13 cellular contexts compared by ENCODE assay signal in the genomic region with DNA sequence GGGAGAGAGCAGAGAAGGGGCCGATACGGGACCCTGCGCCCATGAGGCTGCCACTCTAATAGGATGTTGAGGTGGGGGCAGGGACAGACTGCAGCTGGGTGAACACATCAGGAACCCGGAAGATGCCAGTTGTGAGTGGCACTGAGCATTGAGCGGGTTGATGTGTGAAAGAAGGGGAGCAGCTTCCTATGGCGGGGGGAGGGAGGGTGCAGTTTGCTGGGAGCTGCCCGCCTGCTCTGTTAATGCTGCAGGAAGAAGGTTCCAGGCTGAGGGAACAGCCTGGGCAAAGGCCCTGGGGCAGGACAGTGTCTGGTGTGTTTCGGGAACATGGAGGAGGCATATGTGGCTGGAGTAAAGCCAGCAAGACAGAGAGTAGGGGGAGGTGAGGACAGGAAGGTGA. TPM values are rescaled to one million over a fixed set of nuclear protein-coding genes. Genes with fewer than 3 reads are reported as not detected.
DNase-seq lines count a peak whose midpoint lies in the region; ATAC-seq, FAIRE-seq and TF ChIP-seq lines count a peak whose summit lies in the region.
"Had no signal": no experiment of that assay in that cellular context is flagged by ENCODE, and none has a peak within 500 bp of the region (broad histone marks: within the 10 kb centered on the region; RNA-seq: fewer than 3 reads in every experiment).

No MANE protein-coding gene starts in this region.

- peaks cover 90% of the 10 kb centered on the region for H3K79me2 ChIP-seq in GM23338 (replicated peaks; ENCODE audit: insufficient read depth)

- peak overlapping the region; percentile 55; the same call in 1 of the 2 replicates for H3K27ac Mint-ChIP-seq in GM23338
- H3K27ac Mint-ChIP-seq in naive thymus-derived CD8-positive, alpha-beta T cell: peak overlapping the region; percentile 68 to 92 (median 84)

- H3K4me2 ChIP-seq in BLaER1 (peak overlapping the region; percentile 84), GM23338 (no peak overlapping the region)

- H3K27ac ChIP-seq in BLaER1: peak overlapping the region; percentile 89
- H3K27ac ChIP-seq in GM23338 (ENCODE audit: low read depth): no peak overlapping the region
- H3K27ac ChIP-seq in cingulate gyrus (ENCODE audit: low read depth, low read length): peak overlapping the region; percentile 88
- H3K27ac ChIP-seq: SJCRH30 had no signal

- no peak overlapping the region for H3K4me3 Mint-ChIP-seq in GM23338
- H3K4me3 Mint-ChIP-seq in naive thymus-derived CD8-positive, alpha-beta T cell: peak overlapping the region in 7 of 10 donors; percentile 28 to 77 (median 47)

- no peak for FAIRE-seq in GM19239 (lab: Jason Lieb, UNC)
- FAIRE-seq: astrocyte, urothelium cell line had no signal

- H3K9ac ChIP-seq in BLaER1: peak overlapping the region; percentile 75

- H3F3A ChIP-seq in GM23338 (replicated peaks; ENCODE audit: low read depth): peaks cover 5% of the 10 kb centered on the region; the same call in 1 of the 2 replicates

- H3K4me1 ChIP-seq in BLaER1 (peaks cover 99% of the 10 kb centered on the region), GM23338 (ENCODE audit: insufficient read depth) (peaks cover 9% of the 10 kb centered on the region)

- peaks cover 98% of the 10 kb centered on the region for H4K20me1 ChIP-seq in BLaER1
- peaks cover 46% of the 10 kb centered on the region for H4K20me1 ChIP-seq in GM23338 (replicated peaks; ENCODE audit: insufficient read depth)

- ATAC-seq in GM23338 (no peak), GM21423 (IDR thresholded peaks at IDR 0.05; ENCODE audit: unreplicated experiment) (no peak)
- peak; percentile 43 to 62 for ATAC-seq in naive thymus-derived CD8-positive, alpha-beta T cell

- H3K27me3 ChIP-seq in BLaER1 (no peaks in the 10 kb centered on the region), GM23338 (ENCODE audit: insufficient read depth) (no peaks in the 10 kb centered on the region)
- H3K27me3 ChIP-seq: SJCRH30 had no signal

- peaks cover 37% of the 10 kb centered on the region for H3K4me1 Mint-ChIP-seq in GM23338
- H3K4me1 Mint-ChIP-seq in naive thymus-derived CD8-positive, alpha-beta T cell: peaks cover 25 to 87% (median 69%) of the 10 kb centered on the region in 4 donors

- no peaks in the 10 kb centered on the region for H3K9me2 ChIP-seq in GM23338 (ENCODE audit: insufficient read depth)

- H3K9me3 Mint-ChIP-seq in GM23338: no peaks in the 10 kb centered on the region; the same call in 1 of the 3 replicates
- H3K9me3 Mint-ChIP-seq in naive thymus-derived CD8-positive, alpha-beta T cell: no peaks in the 10 kb centered on the region

- peaks cover 23% of the 10 kb centered on the region for H3K27me3 Mint-ChIP-seq in GM23338 (ENCODE audit: insufficient read depth, low read depth, poor library complexity)
- no peaks in the 10 kb centered on the region for H3K27me3 Mint-ChIP-seq in naive thymus-derived CD8-positive, alpha-beta T cell

- POLR2A ChIA-PET in naive thymus-derived CD8-positive, alpha-beta T cell (lab: Charles Lee): interaction anchor here (0.6 kb wide), 1 partner anchor 17 kb away, joined by 3 read pairs; no protein-coding TSS in a partner anchor

- no peaks in the 10 kb centered on the region for H3K9me3 ChIP-seq in BLaER1
- H3K9me3 ChIP-seq: prostate gland, SJCRH30 had no signal

- DNase-seq in GM23338 (ENCODE audit: low spot score) (no peak), NCI-H187 treated with DMSO at 0.1 percent for 48 hours (lab: John Stamatoyannopoulos, UW) (no peak), GM19239 (ENCODE audit: insufficient read length, low spot score) (no peak), NCI-H1417 treated with DMSO at 0.1 percent for 48 hours (lab: John Stamatoyannopoulos, UW) (no peak)
- DNase-seq in naive thymus-derived CD8-positive, alpha-beta T cell: no peak
- DNase-seq: activated CD4-positive, alpha-beta T cell treated with anti-CD3 and anti-CD28 coated beads, Interleukin-2, amount 50 U/mL, for 1 hour; SJCRH30 had no signal

- H3K4me3 ChIP-seq in BLaER1: no peak overlapping the region; the same call in 1 of the 2 replicates
- no peak overlapping the region for H3K4me3 ChIP-seq in GM23338
- H3K4me3 ChIP-seq: prostate gland, SJCRH30 had no signal

- no peak for TF ChIP-seq CTCF in GM23338 (conservative IDR thresholded peaks at IDR 0.05; ENCODE audit: low read depth in 2 of 2)

- 0 out of 3 replicates have a peak, but pooled peaks cover under 1% of the 10 kb centered on the region for H3K36me3 Mint-ChIP-seq in GM23338 (ENCODE audit: low read depth)
- no peaks in the 10 kb centered on the region for H3K36me3 Mint-ChIP-seq in naive thymus-derived CD8-positive, alpha-beta T cell

- H3K36me3 ChIP-seq in BLaER1: peaks cover 13% of the 10 kb centered on the region; the same call in 1 of the 2 replicates
- no peaks in the 10 kb centered on the region; the same call in 1 of the 2 replicates for H3K36me3 ChIP-seq in GM23338 (ENCODE audit: insufficient read depth)
- H3K36me3 ChIP-seq: prostate gland, SJCRH30 had no signal

- no peak overlapping the region for H2AFZ ChIP-seq in GM23338

TF ChIP-seq in GM23338, 12 proteins besides CTCF, POLR2A, EP300 and RAD21 (continues in another document):
- TF ChIP-seq STAT1 (IDR thresholded peaks at IDR 0.05; ENCODE audit: unreplicated experiment) (no peak), JUNB (IDR thresholded peaks at IDR 0.05; ENCODE audit: unreplicated experiment) (no peak), REST (IDR thresholded peaks at IDR 0.05; ENCODE audit: unreplicated experiment) (no peak), ZNF331 (CRISPR knock-in tag; IDR thresholded peaks at IDR 0.05; ENCODE audit: low read depth) (no peak), CREB1 (CRISPR knock-in tag; IDR thresholded peaks at IDR 0.05; ENCODE audit: low read depth) (no peak), EZH2phosphoT487 (IDR thresholded peaks at IDR 0.05; ENCODE audit: unreplicated experiment) (no peak), POLR2AphosphoS5 (IDR thresholded peaks at IDR 0.05; ENCODE audit: low read depth) (no peak), NANOG (IDR thresholded peaks at IDR 0.05; ENCODE audit: borderline replicate concordance) (no peak)

RNA-seq across cellular contexts. Expression of gene DNM2, which starts 29.8 kb away (rescaled TPM):
- total RNA-seq in GM23338 (2014; rRNA removed; shearing (Covaris generic)): 107 and 138 TPM in 2 replicates
- polyA plus RNA-seq in GM23338 (2016; fragmentation: Nextera tagmentation; extraction: Ambion mirVana): 40.0 and 40.7 TPM in 2 replicates
- 100 to 1,000 TPM; 267 to 270 TPM for total RNA-seq in naive thymus-derived CD8-positive, alpha-beta T cell
- 10 to 100 TPM; 45.0 to 91.4 (median 60.9) TPM for polyA plus RNA-seq in naive thymus-derived CD8-positive, alpha-beta T cell

RNA-seq across cellular contexts. Expression of gene QTRT1, which starts 46.4 kb away (rescaled TPM):
- 54.5 and 61.2 TPM in 2 replicates for total RNA-seq in GM23338 (2014; rRNA removed; shearing (Covaris generic))
- polyA plus RNA-seq in GM23338 (2016; fragmentation: Nextera tagmentation; extraction: Ambion mirVana): 77.4 and 83.5 TPM in 2 replicates
- 10 to 100 TPM; 54.7 to 62.3 TPM for total RNA-seq in naive thymus-derived CD8-positive, alpha-beta T cell
- 10 to 100 TPM; 33.5 to 41.0 (median 36.6) TPM for polyA plus RNA-seq in naive thymus-derived CD8-positive, alpha-beta T cell

Comparison
In these comparisons a context has a peak if more than half of its experiments do, and no peak if none do; other contexts are left out.
1. ATAC-seq: peak in naive thymus-derived CD8-positive, alpha-beta T cell (2 of 2); none in GM23338 (single experiment) and GM21423 (single experiment).